Comparison of ENCODE assay signal across 18 cellular contexts in genomic region chr17:80377798-80378197, GRCh38. TPM values are rescaled to one million over a fixed set of nuclear protein-coding genes. Genes with fewer than 3 reads are reported as not detected.
DNase-seq lines count a peak whose midpoint lies in the region; ATAC-seq, FAIRE-seq and TF ChIP-seq lines count a peak whose summit lies in the region.
"Had no signal": no experiment of that assay in that cellular context is flagged by ENCODE, and none has a peak within 500 bp of the region (broad histone marks: within the 10 kb centered on the region; RNA-seq: fewer than 3 reads in every experiment).

No MANE protein-coding gene starts in this region.

- H3K4me1 Mint-ChIP-seq in activated T-cell treated with anti-CD3 and anti-CD28 coated beads, Interleukin-2, amount 50 U/mL, for 24 hours (ENCODE audit: low read depth): no peaks in the 10 kb centered on the region
- H3K4me1 Mint-ChIP-seq: CD14-positive monocyte had no signal

- ATAC-seq in HG03378 (IDR thresholded peaks at IDR 0.05; ENCODE audit: unreplicated experiment): no peak

- H3K27me3 ChIP-seq in bronchial epithelial cell (ENCODE audit: control insufficient read depth, insufficient read depth, low read length): no peaks in the 10 kb centered on the region
- no peaks in the 10 kb centered on the region for H3K27me3 ChIP-seq in osteoblast (ENCODE audit: insufficient read depth, low read length)
- no peaks in the 10 kb centered on the region for H3K27me3 ChIP-seq in HAP-1 (ENCODE audit: low read depth)
- H3K27me3 ChIP-seq: Peyer's patch had no signal

- H3K4me3 ChIP-seq in bronchial epithelial cell (ENCODE audit: low read depth, low read length) (no peak overlapping the region), osteoblast (ENCODE audit: insufficient read depth, low read length) (no peak overlapping the region), HAP-1 (no peak overlapping the region)
- H3K4me3 ChIP-seq: Peyer's patch had no signal

- no peaks in the 10 kb centered on the region for H3K4me1 ChIP-seq in osteoblast (ENCODE audit: insufficient read depth, low read length)
- H3K4me1 ChIP-seq in HAP-1: no peaks in the 10 kb centered on the region
- H3K4me1 ChIP-seq: Caco-2, Peyer's patch had no signal

- no peak for TF ChIP-seq POLR2A in GM12891 (IDR thresholded peaks at IDR 0.05; ENCODE audit: low read depth, low read length)

- H3K9me3 ChIP-seq in osteoblast (ENCODE audit: low read depth, low read length): no peaks in the 10 kb centered on the region
- H3K9me3 ChIP-seq in HAP-1: no peaks in the 10 kb centered on the region
- H3K9me3 ChIP-seq: Caco-2, Peyer's patch had no signal

- no peak overlapping the region for H2AFZ ChIP-seq in osteoblast (ENCODE audit: low read length)

- peaks cover 2% of the 10 kb centered on the region for H4K20me1 ChIP-seq in osteoblast (ENCODE audit: insufficient read depth, low read length)

- H3K4me2 ChIP-seq in osteoblast (ENCODE audit: insufficient read depth, low read length): no peak overlapping the region

- no peaks in the 10 kb centered on the region for H3K27me3 Mint-ChIP-seq in activated T-cell treated with anti-CD3 and anti-CD28 coated beads, Interleukin-2, amount 50 U/mL, for 24 hours

- no peak for FAIRE-seq in GM12891 (lab: Jason Lieb, UNC)
- FAIRE-seq in bronchial epithelial cell (lab: Jason Lieb, UNC): peak; percentile 60
- FAIRE-seq: A204.1, GM18507 had no signal

- H3K27ac Mint-ChIP-seq in activated T-cell treated with anti-CD3 and anti-CD28 coated beads, Interleukin-2, amount 50 U/mL, for 24 hours: peak overlapping the region; percentile 88

- H3K36me3 ChIP-seq in bronchial epithelial cell (ENCODE audit: control insufficient read depth, insufficient read depth, low read length) (peaks cover 39% of the 10 kb centered on the region), osteoblast (ENCODE audit: insufficient read depth, low read length) (peaks cover 95% of the 10 kb centered on the region), HAP-1 (replicated peaks) (peaks cover 53% of the 10 kb centered on the region)

- in situ Hi-C loops in HAP-1 (cut with MboI; ENCODE audit: low sequenced_read_pairs): no loop called here

- no peaks in the 10 kb centered on the region for H3K9me3 Mint-ChIP-seq in activated T-cell treated with anti-CD3 and anti-CD28 coated beads, Interleukin-2, amount 50 U/mL, for 24 hours
- H3K9me3 Mint-ChIP-seq: CD14-positive monocyte had no signal

- no peak overlapping the region for H3K27ac ChIP-seq in osteoblast (ENCODE audit: low read depth, low read length)
- H3K27ac ChIP-seq: Peyer's patch had no signal

- no peak for DNase-seq in activated T-cell treated with anti-CD3 and anti-CD28 coated beads, Interleukin-2, amount 50 U/mL, for 24 hours
- DNase-seq in activated T-cell treated with anti-CD3 and anti-CD28 coated beads, Interleukin-2, amount 50 U/mL, for 1 hour: no peak
- DNase-seq in GM12891 (ENCODE audit: insufficient read length, low spot score) (no peak), bronchial epithelial cell (ENCODE audit: low read depth) (no peak), osteoblast (ENCODE audit: insufficient read length, low spot score, missing footprints) (peak; percentile 4), HAP-1 (ENCODE audit: low spot score in 2 of 2) (no peak), AG08396 (ENCODE audit: low spot score) (no peak)
- DNase-seq: DMS53, MV-4-11, NCI-H1436 treated with DMSO at 0.1 percent for 48 hours, NCI-H2081, NCI-H524, Peyer's patch had no signal

- H3K36me3 Mint-ChIP-seq in activated T-cell treated with anti-CD3 and anti-CD28 coated beads, Interleukin-2, amount 50 U/mL, for 24 hours (ENCODE audit: low read depth): peaks cover 99% of the 10 kb centered on the region

- no peaks in the 10 kb centered on the region for H3K79me2 ChIP-seq in osteoblast (ENCODE audit: insufficient read depth, low read length)

- H3K4me3 Mint-ChIP-seq in activated T-cell treated with anti-CD3 and anti-CD28 coated beads, Interleukin-2, amount 50 U/mL, for 24 hours: no peak overlapping the region
- H3K4me3 Mint-ChIP-seq: CD14-positive monocyte had no signal

- TF ChIP-seq CTCF in bronchial epithelial cell (IDR thresholded peaks at IDR 0.05; ENCODE audit: insufficient read depth, low read length, severe bottlenecking) (no peak), osteoblast (IDR thresholded peaks at IDR 0.05; ENCODE audit: extremely low read depth, low read depth, low read length) (no peak)

TF ChIP-seq in GM12891, 5 proteins besides CTCF, POLR2A, EP300 and RAD21:
- TF ChIP-seq PAX5 (IDR thresholded peaks at IDR 0.05; ENCODE audit: insufficient read depth, low read length, severe bottlenecking) (no peak), POLR2AphosphoS5 (IDR thresholded peaks at IDR 0.05; ENCODE audit: low read depth, low read length) (0 out of 2 replicates have a peak, but pooled peaks have one; percentile 17), TAF1 (IDR thresholded peaks at IDR 0.05; ENCODE audit: low read depth, low read length) (no peak)

RNA-seq across cellular contexts. Expression of gene ENDOV, which starts 37.2 kb away (rescaled TPM):
- polyA plus RNA-seq in GM12891 (2012; ENCODE audit: low read depth, missing spikeins): 9.1 TPM
- 19.5 and 20.6 TPM in 2 replicates for total RNA-seq in bronchial epithelial cell
- 19.5 and 25.9 TPM in 2 replicates for total RNA-seq in osteoblast
